Comparison of ENCODE assay signal across 7 cellular contexts in the genomic region with DNA sequence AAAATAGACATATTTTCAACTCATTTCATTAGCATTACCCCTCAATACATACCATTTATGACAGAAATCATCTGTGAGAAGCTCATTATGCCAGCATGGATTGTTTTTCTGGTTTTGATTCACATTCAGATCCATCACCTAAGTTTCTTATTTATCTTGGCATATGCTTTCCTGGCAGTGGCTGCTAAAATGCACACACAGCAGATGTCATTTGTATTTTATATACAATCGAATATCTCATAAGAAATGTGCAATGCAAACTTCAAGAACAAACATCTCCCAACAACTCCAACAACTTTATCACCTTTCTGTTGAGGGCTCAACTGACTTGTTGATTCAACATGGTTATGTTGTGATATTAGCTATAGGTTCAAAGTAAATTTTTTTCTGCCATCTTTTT.
"Had no signal": no experiment of that assay in that cellular context is flagged by ENCODE, and none has a peak within 500 bp of the region (broad histone marks: within the 10 kb centered on the region; RNA-seq: fewer than 3 reads in every experiment).

No MANE protein-coding gene starts in this region.

- ATAC-seq: HepG2, K562 had no signal

- H3K27ac ChIP-seq: HL-60 had no signal

- FAIRE-seq: HepG2, HTR-8/SVneo, K562 had no signal

- DNase-seq: IMR-90, KBM-7, KG1 had no signal

- H3K4me3 ChIP-seq: K562 had no signal
